ENCODE assay signal across 18 cellular contexts in genomic region chr7:139071683-139072082, GRCh38. TPM values are rescaled to one million over a fixed set of nuclear protein-coding genes. Genes with fewer than 3 reads are reported as not detected.
DNase-seq lines count a peak whose midpoint lies in the region; ATAC-seq, FAIRE-seq and TF ChIP-seq lines count a peak whose summit lies in the region.
"Had no signal": no experiment of that assay in that cellular context is flagged by ENCODE, and none has a peak within 500 bp of the region (broad histone marks: within the 10 kb centered on the region; RNA-seq: fewer than 3 reads in every experiment).

No MANE protein-coding gene starts in this region.

- TF ChIP-seq POLR2A in HepG2 (IDR thresholded peaks at IDR 0.05; ENCODE audit: insufficient read depth in 1 of 2, low read depth in 2 of 2, low read length in 2 of 2) = no peak

- H2AFZ ChIP-seq in HepG2 (ENCODE audit: low read length) = no peak overlapping the region

- H3K4me1 Mint-ChIP-seq in CD4-positive, CD25-positive, alpha-beta regulatory T cell = peaks cover 16 to 60% (median 38%) of the 10 kb centered on the region in 4 donors
- peaks cover 11 to 13% (median 12%) of the 10 kb centered on the region in 3 donors for H3K4me1 Mint-ChIP-seq in IgD-negative memory B cell
- H3K4me1 Mint-ChIP-seq in activated T-cell treated with anti-CD3 and anti-CD28 coated beads, Interleukin-2, amount 50 U/mL, for 72 hours (ENCODE audit: low read depth) = peaks cover 56% of the 10 kb centered on the region

- H3K4me1 ChIP-seq in CD4-positive, CD25-positive, alpha-beta regulatory T cell (ENCODE audit: control insufficient read depth, insufficient read depth, low read length, poor library complexity, severe bottlenecking) = peaks cover 14% of the 10 kb centered on the region
- H3K4me1 ChIP-seq in mucosa of descending colon (ENCODE audit: low read depth) = no peaks in the 10 kb centered on the region
- H3K4me1 ChIP-seq in HepG2 (ENCODE audit: insufficient read depth, low read length) = peaks cover 20% of the 10 kb centered on the region
- H3K4me1 ChIP-seq: right atrium auricular region had no signal

- no peak for TF ChIP-seq CTCF in mucosa of descending colon (IDR thresholded peaks at IDR 0.05)
- no peak for TF ChIP-seq CTCF in GM13977 (IDR thresholded peaks at IDR 0.05; ENCODE audit: extremely low read depth, insufficient read depth, missing control alignments)
- TF ChIP-seq CTCF in HepG2 (CRISPR knock-in tag; IDR thresholded peaks at IDR 0.05) = no peak

- no peak overlapping the region for H3K9ac ChIP-seq in HepG2 (ENCODE audit: insufficient read depth, low read depth, low read length)

- H4K20me1 ChIP-seq in HepG2 (ENCODE audit: insufficient read depth, low read length) = no peaks in the 10 kb centered on the region; the same call in 1 of the 2 replicates

- peaks cover 89% of the 10 kb centered on the region for H3K36me3 ChIP-seq in CD4-positive, CD25-positive, alpha-beta regulatory T cell (ENCODE audit: control insufficient read depth, insufficient read depth, low read length)
- H3K36me3 ChIP-seq in mucosa of descending colon (ENCODE audit: low read depth) = peaks cover 12% of the 10 kb centered on the region
- H3K36me3 ChIP-seq in HepG2 (replicated peaks in 1 of 2; ENCODE audit: control insufficient read depth in 1 of 2, insufficient read depth in 2 of 2, low read length in 2 of 2) = peaks cover 13 to 45% of the 10 kb centered on the region in 2 experiments

- TF ChIP-seq RAD21 in HepG2 (CRISPR knock-in tag; IDR thresholded peaks at IDR 0.05) = no peak

- H3K27me3 ChIP-seq in CD4-positive, CD25-positive, alpha-beta regulatory T cell (ENCODE audit: control insufficient read depth, insufficient read depth, low read length) = no peaks in the 10 kb centered on the region
- H3K27me3 ChIP-seq in HepG2 (ENCODE audit: control insufficient read depth in 1 of 2, insufficient read depth in 2 of 2, low read length in 2 of 2) = no peaks in the 10 kb centered on the region
- H3K27me3 ChIP-seq: right atrium auricular region had no signal

- DNase-seq in CD4-positive, CD25-positive, alpha-beta regulatory T cell = no peak
- no peak for DNase-seq in activated T-cell treated with anti-CD3 and anti-CD28 coated beads, Interleukin-2, amount 50 U/mL, for 72 hours
- DNase-seq in mucosa of descending colon = no peak
- no peak for DNase-seq in GM13977 (ENCODE audit: low spot score)
- DNase-seq in HepG2 (ENCODE audit: low spot score) = no peak
- DNase-seq: activated gamma-delta T cell, HFFc6, left ventricle myocardium inferior, NCI-H2029 treated with DMSO at 0.1 percent for 48 hours, NCI-H446 treated with DMSO at 0.1 percent for 48 hours, occipital lobe, RPMI8226 had no signal

- peak overlapping the region; percentile 63 to 87 (median 82) for H3K27ac Mint-ChIP-seq in CD4-positive, CD25-positive, alpha-beta regulatory T cell
- peak overlapping the region in 2 of 3 donors; percentile 72 to 89 for H3K27ac Mint-ChIP-seq in IgD-negative memory B cell
- peak overlapping the region; percentile 98 for H3K27ac Mint-ChIP-seq in activated T-cell treated with anti-CD3 and anti-CD28 coated beads, Interleukin-2, amount 50 U/mL, for 72 hours
- H3K27ac Mint-ChIP-seq: HFFc6 had no signal

- H3K79me2 ChIP-seq in HepG2 (ENCODE audit: insufficient read depth, low read length) = no peaks in the 10 kb centered on the region

- no peaks in the 10 kb centered on the region for H3K9me3 Mint-ChIP-seq in CD4-positive, CD25-positive, alpha-beta regulatory T cell
- no peaks in the 10 kb centered on the region for H3K9me3 Mint-ChIP-seq in IgD-negative memory B cell
- H3K9me3 Mint-ChIP-seq in activated T-cell treated with anti-CD3 and anti-CD28 coated beads, Interleukin-2, amount 50 U/mL, for 72 hours = no peaks in the 10 kb centered on the region
- H3K9me3 Mint-ChIP-seq: HFFc6 had no signal

- POLR2A ChIA-PET in HepG2 (lab: Yijun Ruan, JAX) = no interaction called here

- H3K9me3 ChIP-seq in CD4-positive, CD25-positive, alpha-beta regulatory T cell (ENCODE audit: control insufficient read depth in 2 of 2, low read length in 2 of 2) = no peaks in the 10 kb centered on the region
- H3K9me3 ChIP-seq in mucosa of descending colon (no peaks in the 10 kb centered on the region), HepG2 (ENCODE audit: low read length) (no peaks in the 10 kb centered on the region)
- H3K9me3 ChIP-seq: left ventricle myocardium inferior, right atrium auricular region, thoracic aorta had no signal

- peak overlapping the region in 3 of 4 donors; percentile 7 to 41 (median 21) for H3K4me3 Mint-ChIP-seq in CD4-positive, CD25-positive, alpha-beta regulatory T cell
- peak overlapping the region in 1 of 4 donors; percentile 39 for H3K4me3 Mint-ChIP-seq in IgD-negative memory B cell
- peak overlapping the region in 1 of 2 donors; percentile 49 for H3K4me3 Mint-ChIP-seq in activated T-cell treated with anti-CD3 and anti-CD28 coated beads, Interleukin-2, amount 50 U/mL, for 72 hours
- H3K4me3 Mint-ChIP-seq: HFFc6 had no signal

- in situ Hi-C loops in GM13977 (cut with MboI; ENCODE audit: low pct_unique_long_range_greater_than_20kb, low sequenced_read_pairs, unreplicated experiment) = no loop called here
- in situ Hi-C loops in HepG2 (cut with HindIII; ENCODE audit: extremely low pct_ligation_motif_present, low pct_unique_long_range_greater_than_20kb) = no loop called here

- H3K27ac ChIP-seq in CD4-positive, CD25-positive, alpha-beta regulatory T cell (ENCODE audit: insufficient read depth, low read length, poor library complexity, severe bottlenecking) = peak overlapping the region; percentile 48
- H3K27ac ChIP-seq in HepG2 (ENCODE audit: extremely low read length, insufficient read depth, low read length) = no peak overlapping the region
- H3K27ac ChIP-seq: left ventricle myocardium inferior, right atrium auricular region, thoracic aorta had no signal

- no peak for FAIRE-seq in HepG2 (lab: Jason Lieb, UNC)
- FAIRE-seq: K562 had no signal

- WGBS in HepG2 (ENCODE audit: low lambda C conversion rate) = 95% methylated on average over 4 of the region's 4 CpGs

- H3K4me2 ChIP-seq in HepG2 (ENCODE audit: low read depth, low read length) = no peak overlapping the region

- no TSS peak for BruUV-seq in HepG2 (replicated peaks; lab: Mats Ljungman, UMichigan)

- peaks cover 50% of the 10 kb centered on the region for H3K36me3 Mint-ChIP-seq in CD4-positive, CD25-positive, alpha-beta regulatory T cell
- peaks cover 6% of the 10 kb centered on the region for H3K36me3 Mint-ChIP-seq in IgD-negative memory B cell
- H3K36me3 Mint-ChIP-seq in activated T-cell treated with anti-CD3 and anti-CD28 coated beads, Interleukin-2, amount 50 U/mL, for 72 hours (ENCODE audit: insufficient read depth in 2 of 2) = peaks cover 23 to 47% of the 10 kb centered on the region in 2 donors

- CTCF ChIA-PET in HepG2 (lab: Yijun Ruan, JAX; ENCODE audit: low intra/inter-chr PET ratio, low total read pairs) = no interaction called here

- TF ChIP-seq EP300 in HepG2 (IDR thresholded peaks at IDR 0.05; ENCODE audit: low read depth in 2 of 2, low read length in 2 of 2) (no peak), HepG2 (CRISPR knock-in tag; IDR thresholded peaks at IDR 0.05; ENCODE audit: borderline replicate concordance) (no peak)

- H3K4me3 ChIP-seq in CD4-positive, CD25-positive, alpha-beta regulatory T cell (ENCODE audit: low read depth, low read length) = no peak overlapping the region
- H3K4me3 ChIP-seq in mucosa of descending colon (no peak overlapping the region), HepG2 (replicated peaks in 1 of 3; ENCODE audit: insufficient read depth in 1 of 3, low read depth in 2 of 3, low read length in 3 of 3) (no peak overlapping the region)
- H3K4me3 ChIP-seq: K562, left ventricle myocardium inferior, right atrium auricular region, thoracic aorta had no signal

- ATAC-seq in CD4-positive, CD25-positive, alpha-beta regulatory T cell (ENCODE audit: low read depth in 2 of 2) = no peak
- ATAC-seq in activated T-cell treated with anti-CD3 and anti-CD28 coated beads, Interleukin-2, amount 50 U/mL, for 72 hours (replicated peaks in 1 of 2) = no peak
- ATAC-seq in mucosa of descending colon (peak; percentile 26), HepG2 (no peak), HG02610 (IDR thresholded peaks at IDR 0.05; ENCODE audit: unreplicated experiment) (no peak)
- no peak for ATAC-seq in activated CD4-positive, CD25-positive, alpha-beta regulatory T cell treated with anti-CD3 and anti-CD28 coated beads, Interleukin-2, amount 50 U/mL, for 24 hours
- ATAC-seq: K562 had no signal

- intact Hi-C loops in mucosa of descending colon (cut with DNase I, micrococcal nuclease) = no loop called here
- intact Hi-C loops in HepG2 (cut with micrococcal nuclease; ENCODE audit: unreplicated experiment) = no loop called here

- H3K27me3 Mint-ChIP-seq in CD4-positive, CD25-positive, alpha-beta regulatory T cell = no peaks in the 10 kb centered on the region
- no peaks in the 10 kb centered on the region for H3K27me3 Mint-ChIP-seq in IgD-negative memory B cell
- H3K27me3 Mint-ChIP-seq in activated T-cell treated with anti-CD3 and anti-CD28 coated beads, Interleukin-2, amount 50 U/mL, for 72 hours (ENCODE audit: low read depth) = no peaks in the 10 kb centered on the region

RNA-seq across cellular contexts. Expression of gene ZC3HAV1L, which starts 35.8 kb away (rescaled TPM):
- 1.4 TPM for total RNA-seq in CD4-positive, CD25-positive, alpha-beta regulatory T cell
- polyA plus RNA-seq in CD4-positive, CD25-positive, alpha-beta regulatory T cell = under 1 TPM in 3 of 4 donors, not detected in 1; 0.25 to 0.86 (median 0.64) TPM
- 0.80 TPM for polyA plus RNA-seq in IgD-negative memory B cell
- 1 to 10 TPM; 6.3 to 9.8 TPM for total RNA-seq in activated T-cell treated with anti-CD3 and anti-CD28 coated beads, Interleukin-2, amount 50 U/mL, for 72 hours
- total RNA-seq in mucosa of descending colon = 1 to 10 TPM; 6.0 to 9.1 (median 6.5) TPM
- 8.4 and 11.5 TPM in 2 replicates for total RNA-seq in HepG2 (2016; rRNA removed; fragmentation: Illumina TruSeq; extraction: Trizol)
- total RNA-seq in HepG2 (2016; cell fraction: cytosol; rRNA removed; fragmentation: Illumina TruSeq; extraction: Trizol; ENCODE audit: low read depth) = 0.61 and 0.79 TPM in 2 replicates
- total RNA-seq in HepG2 (2016; cell fraction: insoluble cytoplasmic fraction; rRNA removed; fragmentation: Illumina TruSeq; extraction: Trizol) = 9.5 and 10.9 TPM in 2 replicates
- total RNA-seq in HepG2 (2016; cell fraction: membrane; rRNA removed; fragmentation: Illumina TruSeq; extraction: Trizol) = 3.9 and 4.7 TPM in 2 replicates
- total RNA-seq in HepG2 (2016; cell fraction: nucleus; rRNA removed; fragmentation: Illumina TruSeq; extraction: Trizol) = 6.5 and 8.2 TPM in 2 replicates
- polyA plus RNA-seq in HepG2 (2011; rRNA removed) = 10.5 and 11.1 TPM in 2 replicates
- 9.0 and 9.4 TPM in 2 replicates for polyA plus RNA-seq in HepG2 (2011; cell fraction: cytosol; rRNA removed)
- polyA plus RNA-seq in HepG2 (2011; cell fraction: nucleus; rRNA removed) = 12.6 and 15.0 TPM in 2 replicates
- polyA plus RNA-seq in HepG2 (2012) = 3.6 and 4.2 TPM in 2 replicates
- 0.07 TPM in 1 of 2 replicates, not detected in the other for polyA plus RNA-seq in HepG2 (2016; cell fraction: cytosol; fragmentation: Illumina TruSeq; extraction: Trizol; ENCODE audit: low read depth)
- 4.0 and 4.1 TPM in 2 replicates for polyA plus RNA-seq in HepG2 (2016; cell fraction: insoluble cytoplasmic fraction; fragmentation: Illumina TruSeq; extraction: Trizol; ENCODE audit: low read depth)
- 0.38 TPM in 1 of 2 replicates, not detected in the other for polyA plus RNA-seq in HepG2 (2016; cell fraction: membrane; fragmentation: Illumina TruSeq; extraction: Trizol; ENCODE audit: low read depth)
- polyA plus RNA-seq in HepG2 (2016; cell fraction: nucleus; fragmentation: Illumina TruSeq; extraction: Trizol; ENCODE audit: insufficient read depth, low read depth) = 4.1 and 4.5 TPM in 2 replicates
- polyA minus RNA-seq in HepG2 (2011; rRNA and poly(A)+ RNA removed; ENCODE audit: low replicate concordance) = 6.5 and 23.7 TPM in 2 replicates
- 24.9 and 27.7 TPM in 2 replicates for polyA minus RNA-seq in HepG2 (2011; cell fraction: cytosol; rRNA and poly(A)+ RNA removed)
- polyA minus RNA-seq in HepG2 (2011; cell fraction: nucleus; rRNA and poly(A)+ RNA removed) = 11.1 and 12.1 TPM in 2 replicates
- total RNA-seq: K562 had no signal
- polyA plus RNA-seq: K562 had no signal

RNA-seq across cellular contexts. Expression of gene ZC3HAV1, which starts 37.8 kb away (rescaled TPM):
- 220 TPM for total RNA-seq in CD4-positive, CD25-positive, alpha-beta regulatory T cell
- 100 to 1,000 TPM; 122 to 157 (median 139) TPM for polyA plus RNA-seq in CD4-positive, CD25-positive, alpha-beta regulatory T cell
- polyA plus RNA-seq in IgD-negative memory B cell = 93.1 TPM
- 100 to 1,000 TPM in 1 of 2 donors, 10 to 100 TPM in 1; 78.1 to 114 TPM for total RNA-seq in activated T-cell treated with anti-CD3 and anti-CD28 coated beads, Interleukin-2, amount 50 U/mL, for 72 hours
- total RNA-seq in mucosa of descending colon = 10 to 100 TPM; 36.5 to 38.9 (median 38.4) TPM
- 23.7 and 33.5 TPM in 2 replicates for total RNA-seq in HepG2 (2016; rRNA removed; fragmentation: Illumina TruSeq; extraction: Trizol)
- total RNA-seq in HepG2 (2016; cell fraction: cytosol; rRNA removed; fragmentation: Illumina TruSeq; extraction: Trizol; ENCODE audit: low read depth) = 3.5 and 4.3 TPM in 2 replicates
- 22.9 and 29.8 TPM in 2 replicates for total RNA-seq in HepG2 (2016; cell fraction: insoluble cytoplasmic fraction; rRNA removed; fragmentation: Illumina TruSeq; extraction: Trizol)
- total RNA-seq in HepG2 (2016; cell fraction: membrane; rRNA removed; fragmentation: Illumina TruSeq; extraction: Trizol) = 9.5 and 10.0 TPM in 2 replicates
- 19.8 and 20.1 TPM in 2 replicates for total RNA-seq in HepG2 (2016; cell fraction: nucleus; rRNA removed; fragmentation: Illumina TruSeq; extraction: Trizol)
- 12.7 and 13.7 TPM in 2 replicates for polyA plus RNA-seq in HepG2 (2011; rRNA removed)
- polyA plus RNA-seq in HepG2 (2011; cell fraction: cytosol; rRNA removed) = 6.8 and 12.0 TPM in 2 replicates
- 5.7 and 7.7 TPM in 2 replicates for polyA plus RNA-seq in HepG2 (2011; cell fraction: nucleus; rRNA removed)
- 9.0 and 9.1 TPM in 2 replicates for polyA plus RNA-seq in HepG2 (2012)
- 0.80 and 0.85 TPM in 2 replicates for polyA plus RNA-seq in HepG2 (2016; cell fraction: cytosol; fragmentation: Illumina TruSeq; extraction: Trizol; ENCODE audit: low read depth)
- 25.7 and 27.7 TPM in 2 replicates for polyA plus RNA-seq in HepG2 (2016; cell fraction: insoluble cytoplasmic fraction; fragmentation: Illumina TruSeq; extraction: Trizol; ENCODE audit: low read depth)
- polyA plus RNA-seq in HepG2 (2016; cell fraction: membrane; fragmentation: Illumina TruSeq; extraction: Trizol; ENCODE audit: low read depth) = 2.5 and 2.7 TPM in 2 replicates
- 17.5 and 18.1 TPM in 2 replicates for polyA plus RNA-seq in HepG2 (2016; cell fraction: nucleus; fragmentation: Illumina TruSeq; extraction: Trizol; ENCODE audit: insufficient read depth, low read depth)
- 30.1 and 55.4 TPM in 2 replicates for polyA minus RNA-seq in HepG2 (2011; rRNA and poly(A)+ RNA removed; ENCODE audit: low replicate concordance)
- polyA minus RNA-seq in HepG2 (2011; cell fraction: cytosol; rRNA and poly(A)+ RNA removed) = 18.6 and 25.6 TPM in 2 replicates
- polyA minus RNA-seq in HepG2 (2011; cell fraction: nucleus; rRNA and poly(A)+ RNA removed) = 17.3 and 24.6 TPM in 2 replicates
